ENCODE assay signal across 8 cellular contexts in genomic region chr11:86067230-86068137, GRCh38. TPM values are rescaled to one million over a fixed set of nuclear protein-coding genes. Genes with fewer than 3 reads are reported as not detected.
A peak's percentile ranks its signal among the peaks of the same experiment; 100 is the strongest.
DNase-seq lines count a peak whose midpoint lies in the region; ATAC-seq, FAIRE-seq and TF ChIP-seq lines count a peak whose summit lies in the region.

No MANE protein-coding gene starts in this region.

- H3K4me1 ChIP-seq in A673 (ENCODE audit: insufficient read depth, low read length, poor library complexity, severe bottlenecking) (peaks cover 46% of the 10 kb centered on the region), SJSA1 (replicated peaks) (peaks cover 35% of the 10 kb centered on the region), endothelial cell of umbilical vein (ENCODE audit: control insufficient read depth, extremely low read depth, insufficient read depth, low read length) (peaks cover 42% of the 10 kb centered on the region)

- no peaks in the 10 kb centered on the region for H3F3A ChIP-seq in neural cell (ENCODE audit: insufficient read depth, low read length, poor library complexity, severe bottlenecking)

- no peak for TF ChIP-seq RAD21 in neural cell (conservative IDR thresholded peaks at IDR 0.05)

- H4K20me1 ChIP-seq in endothelial cell of umbilical vein (replicated peaks; ENCODE audit: control insufficient read depth, extremely low read depth, insufficient read depth, low read length), result peaks cover 6% of the 10 kb centered on the region
- peaks cover 13% of the 10 kb centered on the region for H4K20me1 ChIP-seq in neural cell (ENCODE audit: insufficient read depth)

- H2AFZ ChIP-seq in endothelial cell of umbilical vein (ENCODE audit: low read depth, low read length) (no peak overlapping the region), neural cell (ENCODE audit: low read depth, low read length) (no peak overlapping the region)

- ATAC-seq in GM18520 (IDR thresholded peaks at IDR 0.05; ENCODE audit: unreplicated experiment), result no peak
- no peak for ATAC-seq in GM18868 (IDR thresholded peaks at IDR 0.05; ENCODE audit: unreplicated experiment)

- no peaks in the 10 kb centered on the region for H3K9me2 ChIP-seq in neural cell (ENCODE audit: insufficient read depth, low read length)

- TSS peak; percentile 39 for BruUV-seq in A673 (replicated peaks; lab: Mats Ljungman, UMichigan)
- BruUV-seq in endothelial cell of umbilical vein (replicated peaks; lab: Mats Ljungman, UMichigan), result TSS peak; percentile 32

- intact Hi-C loops in A673 (cut with micrococcal nuclease; ENCODE audit: unreplicated experiment) (loop anchor here (5.0 kb wide), 1 partner anchor 180 kb away; no protein-coding TSS in a partner anchor), endothelial cell of umbilical vein (cut with micrococcal nuclease) (loop anchor here (2.0 to 10.0 kb wide), 5 partner anchors 40 to 510 kb away; partner anchors contain the start of gene CREBZF)

- H3K36me3 ChIP-seq in A673 (ENCODE audit: insufficient read depth, low read length, poor library complexity, severe bottlenecking) (no peaks in the 10 kb centered on the region), SJSA1 (peaks cover 3% of the 10 kb centered on the region; the same call in 1 of the 2 replicates), endothelial cell of umbilical vein (ENCODE audit: control insufficient read depth in 2 of 2, extremely low read depth in 1 of 2, insufficient read depth in 2 of 2, low read length in 2 of 2) (no peaks in the 10 kb centered on the region), neural cell (ENCODE audit: insufficient read depth, low read length) (no peaks in the 10 kb centered on the region)

- TF ChIP-seq CTCF in A673 (conservative IDR thresholded peaks at IDR 0.05; ENCODE audit: low read depth, low read length) (no peak), GM20000 (IDR thresholded peaks at IDR 0.05; ENCODE audit: extremely low read depth, missing control alignments) (no peak), endothelial cell of umbilical vein (IDR thresholded peaks at IDR 0.05; ENCODE audit: extremely low read depth in 1 of 2, insufficient read depth in 1 of 2, low read depth in 1 of 2, low read length in 2 of 2) (no peak), neural cell (IDR thresholded peaks at IDR 0.05; ENCODE audit: poor library complexity, severe bottlenecking) (no peak)

- no peak for FAIRE-seq in endothelial cell of umbilical vein (lab: Jason Lieb, UNC)

- no peak for TF ChIP-seq EP300 in neural cell (conservative IDR thresholded peaks at IDR 0.05; ENCODE audit: poor library complexity, severe bottlenecking)

- CTCF ChIA-PET in A673 (lab: Charles Lee), result interaction anchor here (1.4 kb wide), 1 partner anchor 26 kb away, joined by 4 read pairs; no protein-coding TSS in a partner anchor
- CTCF ChIA-PET in endothelial cell of umbilical vein (lab: Charles Lee), result interaction anchor here (0.7 to 7.3 kb wide), 9 partner anchors 8 to 151 kb away, joined by 3 to 90 read pairs (median 6); no protein-coding TSS in a partner anchor

- H3K9me1 ChIP-seq in endothelial cell of umbilical vein (replicated peaks; ENCODE audit: control insufficient read depth, extremely low read depth, insufficient read depth, low read length), result no peaks in the 10 kb centered on the region

- POLR2A ChIA-PET in A673 (lab: Charles Lee; ENCODE audit: low non-redundant PET) (no interaction called here), endothelial cell of umbilical vein (lab: Charles Lee) (interaction anchor here (0.9 to 2.0 kb wide), 6 partner anchors 15 to 178 kb away, joined by 3 to 12 read pairs (median 4); partner anchors contain the start of gene EED)

- DNase-seq in A673 (ENCODE audit: low spot score), result no peak
- peak; percentile 14 for DNase-seq in GM20000 (ENCODE audit: low spot score)
- DNase-seq in SJSA1 (ENCODE audit: low read depth in 1 of 2, low spot score in 2 of 2), result no peak
- peak; percentile 56 for DNase-seq in endothelial cell of umbilical vein (ENCODE audit: low read depth, low spot score)
- no peak for DNase-seq in HK-2 (ENCODE audit: unreplicated experiment)

- H3K9me3 ChIP-seq in A673 (ENCODE audit: low read depth, low read length, poor library complexity, severe bottlenecking), result no peaks in the 10 kb centered on the region
- no peaks in the 10 kb centered on the region for H3K9me3 ChIP-seq in SJSA1 (replicated peaks)
- H3K9me3 ChIP-seq in endothelial cell of umbilical vein (replicated peaks; ENCODE audit: control insufficient read depth, insufficient read depth, low read length), result no peaks in the 10 kb centered on the region
- no peaks in the 10 kb centered on the region for H3K9me3 ChIP-seq in neural cell (ENCODE audit: low read length)

- no peak for TF ChIP-seq POLR2A in endothelial cell of umbilical vein (IDR thresholded peaks at IDR 0.05; ENCODE audit: low read depth, low read length)

- peaks cover 64% of the 10 kb centered on the region for H3K79me2 ChIP-seq in endothelial cell of umbilical vein (ENCODE audit: control insufficient read depth, insufficient read depth, low read length)
- peaks cover 61% of the 10 kb centered on the region for H3K79me2 ChIP-seq in neural cell (replicated peaks; ENCODE audit: insufficient read depth, low read length)

- H3K4me3 ChIP-seq in A673 (ENCODE audit: low read depth, low read length, poor library complexity, severe bottlenecking) (peak overlapping the region; percentile 76), SJSA1 (peak overlapping the region; percentile 60), endothelial cell of umbilical vein (replicated peaks in 1 of 3; ENCODE audit: insufficient read depth in 1 of 3, low read depth in 1 of 3, low read length in 3 of 3) (peak overlapping the region; percentile 47 to 94 (median 89)), neural cell (ENCODE audit: low read length) (peak overlapping the region; percentile 83)

- dilution Hi-C loops in endothelial cell of umbilical vein (cut with MboI; ENCODE audit: extremely low pct_ligation_motif_present, low sequenced_read_pairs), result no loop called here

- H3K4me2 ChIP-seq in endothelial cell of umbilical vein (ENCODE audit: insufficient read depth, low read length) (peak overlapping the region; percentile 91), neural cell (ENCODE audit: low read length) (peak overlapping the region; percentile 57)

- H3K27ac ChIP-seq in A673 (ENCODE audit: low read depth, low read length, poor library complexity, severe bottlenecking) (peak overlapping the region; percentile 90), SJSA1 (peak overlapping the region; percentile 8), endothelial cell of umbilical vein (ENCODE audit: insufficient read depth, low read depth, low read length) (peak overlapping the region; percentile 79), neural cell (ENCODE audit: low read length) (peak overlapping the region; percentile 81)

- H3K9ac ChIP-seq in endothelial cell of umbilical vein (replicated peaks; ENCODE audit: extremely low read depth, insufficient read depth, low read length), result peak overlapping the region; percentile 99
- H3K9ac ChIP-seq in neural cell (ENCODE audit: low read length), result peak overlapping the region; percentile 92

- H3K27me3 ChIP-seq in A673 (replicated peaks; ENCODE audit: insufficient read depth, low read depth, low read length, poor library complexity) (no peaks in the 10 kb centered on the region), SJSA1 (replicated peaks) (no peaks in the 10 kb centered on the region), endothelial cell of umbilical vein (ENCODE audit: control insufficient read depth in 2 of 2, insufficient read depth in 2 of 2, low read length in 2 of 2) (no peaks in the 10 kb centered on the region), neural cell (ENCODE audit: insufficient read depth, low read depth, low read length) (no peaks in the 10 kb centered on the region)

TF ChIP-seq in endothelial cell of umbilical vein, 7 proteins besides CTCF, POLR2A, EP300 and RAD21:
- TF ChIP-seq EZH2 (IDR thresholded peaks at IDR 0.05; ENCODE audit: borderline replicate concordance, low read depth, low read length, severe bottlenecking), result no peak
- no peak for TF ChIP-seq FOS (IDR thresholded peaks at IDR 0.05; ENCODE audit: borderline replicate concordance, insufficient read depth, low read length)
- no peak for TF ChIP-seq POLR2AphosphoS5 (IDR thresholded peaks at IDR 0.05; ENCODE audit: insufficient read depth, low read depth, low read length)
- TF ChIP-seq MYC (IDR thresholded peaks at IDR 0.05; ENCODE audit: low read depth, low read length), result no peak
- TF ChIP-seq MAX (IDR thresholded peaks at IDR 0.05; ENCODE audit: insufficient read depth, insufficient read length), result no peak

TF ChIP-seq in neural cell, 6 proteins besides CTCF, POLR2A, EP300 and RAD21 (continues in another document):
- no peak for TF ChIP-seq POLR2AphosphoS5 (IDR thresholded peaks at IDR 0.05)
- no peak for TF ChIP-seq EZH2 (IDR thresholded peaks at IDR 0.05; ENCODE audit: borderline replicate concordance, insufficient read depth, low read length, poor library complexity, severe bottlenecking)
- TF ChIP-seq MXI1 (conservative IDR thresholded peaks at IDR 0.05; ENCODE audit: poor library complexity, severe bottlenecking), result no peak

RNA-seq across cellular contexts. Expression of gene PICALM, which starts 1.4 kb away (rescaled TPM):
- total RNA-seq in A673 (2021) (168 and 174 TPM in 2 replicates), endothelial cell of umbilical vein (181 and 202 TPM in 2 replicates)
- total RNA-seq in SJSA1 (2014; rRNA removed; shearing (Covaris generic)), result 105 and 132 TPM in 2 replicates
- polyA plus RNA-seq in endothelial cell of umbilical vein (181 and 183 TPM in 2 replicates), neural cell (161 and 163 TPM in 2 replicates)
- polyA plus RNA-seq in endothelial cell of umbilical vein (2011; cell fraction: cytosol; rRNA removed), result 142 and 164 TPM in 2 replicates
- polyA plus RNA-seq in endothelial cell of umbilical vein (2011; cell fraction: nucleus; rRNA removed), result 222 and 279 TPM in 2 replicates
- polyA plus RNA-seq in endothelial cell of umbilical vein (2012), result 141 and 170 TPM in 2 replicates
- polyA minus RNA-seq in endothelial cell of umbilical vein (515 and 529 TPM in 2 replicates), neural cell (548 and 578 TPM in 2 replicates)
- 344 TPM for polyA minus RNA-seq in endothelial cell of umbilical vein (2011; cell fraction: cytosol; rRNA and poly(A)+ RNA removed)
- polyA minus RNA-seq in endothelial cell of umbilical vein (2011; cell fraction: nucleus; rRNA and poly(A)+ RNA removed), result 423 and 655 TPM in 2 replicates

Comparison
In these comparisons a context has a peak if more than half of its experiments do, and no peak if none do; other contexts are left out.
1. DNase-seq: peak in GM20000 (single experiment) and endothelial cell of umbilical vein (single experiment); none in A673 (single experiment), SJSA1 (0 of 2) and HK-2 (single experiment).
2. H3K27ac ChIP-seq: peak in every context shown above with its lines; median percentile 90 in A673; 81 in neural cell; 79 in endothelial cell of umbilical vein; 8 in SJSA1.
3. Peak in every context shown above with its lines, with median percentiles within 50 percentile points of each other: H3K4me3 ChIP-seq.